In genomic region chr20:31568041-31568731, GRCh38 we compare ENCODE assay signal across 10 cellular contexts. TPM values are rescaled to one million over a fixed set of nuclear protein-coding genes. Genes with fewer than 3 reads are reported as not detected.
DNase-seq lines count a peak whose midpoint lies in the region; ATAC-seq and TF ChIP-seq lines count a peak whose summit lies in the region.
"Had no signal": no experiment of that assay in that cellular context is flagged by ENCODE, and none has a peak within 500 bp of the region (broad histone marks: within the 10 kb centered on the region; RNA-seq: fewer than 3 reads in every experiment).

No MANE protein-coding gene starts in this region.

- H3K27me3 ChIP-seq in heart left ventricle, result no peaks in the 10 kb centered on the region
- H3K27me3 ChIP-seq in left lung, result no peaks in the 10 kb centered on the region
- no peaks in the 10 kb centered on the region for H3K27me3 ChIP-seq in upper lobe of left lung

- H3K9me3 ChIP-seq in heart left ventricle, result no peaks in the 10 kb centered on the region
- no peaks in the 10 kb centered on the region for H3K9me3 ChIP-seq in left lung
- no peaks in the 10 kb centered on the region for H3K9me3 ChIP-seq in upper lobe of left lung

- H3K27ac ChIP-seq in heart left ventricle (peak overlapping the region in 8 of 12 donors; percentile 9 to 98 (median 90)), left lung (peak overlapping the region; percentile 36 to 96), upper lobe of left lung (peak overlapping the region in 3 of 4 donors; percentile 89 to 97 (median 94))

- peaks cover 0 to 72% (median 31%) of the 10 kb centered on the region in 9 donors for H3K36me3 ChIP-seq in heart left ventricle
- peaks cover 0 to 78% of the 10 kb centered on the region in 2 donors for H3K36me3 ChIP-seq in left lung
- H3K36me3 ChIP-seq in upper lobe of left lung, result peaks cover 10 to 62% (median 31%) of the 10 kb centered on the region in 4 donors

- no peak for ATAC-seq in heart left ventricle
- no peak for ATAC-seq in left lung
- ATAC-seq in upper lobe of left lung (ENCODE audit: low FRiP score in 2 of 2), result no peak
- no peak for ATAC-seq in HG02970 (IDR thresholded peaks at IDR 0.05; ENCODE audit: low FRiP score, unreplicated experiment)

- H3K4me1 ChIP-seq in heart left ventricle (peaks cover 0 to 50% (median 29%) of the 10 kb centered on the region in 12 donors), left lung (peaks cover 7 to 65% of the 10 kb centered on the region in 2 donors), upper lobe of left lung (peaks cover 24 to 44% (median 38%) of the 10 kb centered on the region in 4 donors)

- no peak for TF ChIP-seq EP300 in upper lobe of left lung (IDR thresholded peaks at IDR 0.05)

- H3K4me3 ChIP-seq in heart left ventricle (no peak overlapping the region), left lung (no peak overlapping the region), upper lobe of left lung (no peak overlapping the region)

- DNase-seq in heart left ventricle (no peak), cardiac septum (ENCODE audit: low spot score) (no peak), amniotic epithelial cell (ENCODE audit: low read depth) (peak; percentile 51), left lung (no peak), upper lobe of left lung (peak in 1 of 2 donors; percentile 82), DMS114 treated with DMSO at 0.1 percent for 48 hours (lab: John Stamatoyannopoulos, UW; ENCODE audit: unreplicated experiment) (no peak), GM19238 (ENCODE audit: insufficient read length, low spot score) (no peak)
- DNase-seq: CD4-positive, CD25-positive, alpha-beta regulatory T cell; NCI-H345 had no signal

- TF ChIP-seq CTCF in heart left ventricle (IDR thresholded peaks at IDR 0.05) (no peak), left lung (IDR thresholded peaks at IDR 0.05) (no peak), upper lobe of left lung (IDR thresholded peaks at IDR 0.05) (no peak)

- no peak for TF ChIP-seq POLR2A in heart left ventricle (IDR thresholded peaks at IDR 0.05)
- no peak for TF ChIP-seq POLR2A in upper lobe of left lung (IDR thresholded peaks at IDR 0.05)

- WGBS in heart left ventricle, 4 donors, result 75 to 81% (median 79%) methylated on average over 19 to 21 of the region's 21 CpGs
- 73 to 82% methylated on average over 21 of the region's 21 CpGs for WGBS in upper lobe of left lung, 2 donors

- intact Hi-C loops in heart left ventricle (cut with DNase I), result loop anchor here in 3 of 10 donors (2.0 to 10.0 kb wide), 3 partner anchors 45 to 167 kb away; partner anchors contain the start of genes BCL2L1 (in 1 of the 3) and TPX2 (in 1 of the 3)
- intact Hi-C loops in cardiac septum (cut with DNase I), result no loop called here
- intact Hi-C loops in left lung (cut with DNase I), result loop anchor here in 1 of 2 donors (10.0 kb wide), 1 partner anchor 47 kb away; no protein-coding TSS in a partner anchor

RNA-seq across cellular contexts. Expression of gene ID1, which starts 36.9 kb away (rescaled TPM):
- total RNA-seq in heart left ventricle, result 100 to 1,000 TPM in 6 of 9 donors, 10 to 100 TPM in 3; 72.4 to 619 (median 112) TPM
- polyA plus RNA-seq in heart left ventricle, result 100 to 1,000 TPM; 140 to 327 TPM
- 163 TPM for total RNA-seq in cardiac septum
- 100 to 1,000 TPM; 185 to 297 TPM for total RNA-seq in left lung
- 100 to 1,000 TPM; 226 to 911 (median 570) TPM for total RNA-seq in upper lobe of left lung

RNA-seq across cellular contexts. Expression of gene HM13, which starts 53.9 kb away (rescaled TPM):
- total RNA-seq in heart left ventricle, result 100 to 1,000 TPM in 1 of 9 donors, 10 to 100 TPM in 8; 22.3 to 110 (median 39.8) TPM
- polyA plus RNA-seq in heart left ventricle, result 100 to 1,000 TPM in 1 of 2 donors, 10 to 100 TPM in 1; 41.0 to 119 TPM
- 43.7 TPM for total RNA-seq in cardiac septum
- 100 to 1,000 TPM; 185 to 282 TPM for total RNA-seq in left lung
- 100 to 1,000 TPM in 2 of 6 donors, 10 to 100 TPM in 4; 58.7 to 186 (median 81.6) TPM for total RNA-seq in upper lobe of left lung
